ENCODE assay signal across 35 cellular contexts in the genomic region with DNA sequence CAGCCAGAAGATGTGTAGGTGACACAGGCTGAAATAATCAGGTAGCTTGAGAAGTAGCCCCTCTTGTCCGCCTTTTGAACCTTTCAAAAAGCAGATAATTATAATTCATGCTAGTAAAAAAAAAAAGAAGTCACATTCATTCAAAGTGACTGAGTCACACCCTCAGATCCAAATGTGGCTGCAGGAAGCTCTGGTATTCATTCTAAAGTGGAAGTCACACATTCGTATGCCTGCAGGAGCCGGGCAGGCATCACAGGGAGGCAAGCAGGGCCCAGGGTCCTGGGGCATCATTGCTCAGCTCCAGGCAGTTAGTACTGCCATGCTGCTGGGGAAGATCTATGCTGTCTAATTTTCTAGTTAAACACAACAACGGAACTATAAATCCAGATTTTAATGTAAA. TPM values are rescaled to one million over a fixed set of nuclear protein-coding genes. Genes with fewer than 3 reads are reported as not detected.
DNase-seq lines count a peak whose midpoint lies in the region; ATAC-seq and TF ChIP-seq lines count a peak whose summit lies in the region.
"Had no signal": no experiment of that assay in that cellular context is flagged by ENCODE, and none has a peak within 500 bp of the region (broad histone marks: within the 10 kb centered on the region; RNA-seq: fewer than 3 reads in every experiment).

No MANE protein-coding gene starts in this region.

- H2AFZ ChIP-seq in SK-N-SH (ENCODE audit: low read depth): no peak overlapping the region

- H3K36me3 Mint-ChIP-seq in activated CD4-positive, alpha-beta memory T cell treated with anti-CD3 and anti-CD28 coated beads for 36 hours: no peaks in the 10 kb centered on the region
- H3K36me3 Mint-ChIP-seq: activated CD8-positive, alpha-beta memory T cell treated with anti-CD3 and anti-CD28 coated beads, Interleukin-2, amount 10 ng/mL, durations not matched to agents 7 days and 5 days; activated naive CD8-positive, alpha-beta T cell treated with anti-CD3 and anti-CD28 coated beads for 36 hours; CD8-positive, alpha-beta T cell had no signal

- H3K36me3 ChIP-seq in SK-N-SH (replicated peaks in 1 of 2; ENCODE audit: control insufficient read depth in 1 of 2, insufficient read depth in 2 of 2, low read length in 1 of 2): no peaks in the 10 kb centered on the region
- H3K36me3 ChIP-seq: BE2C, cardiac muscle cell, colonic mucosa, left lung, MG63 had no signal

- H3K79me2 ChIP-seq in SK-N-SH (ENCODE audit: insufficient read depth): no peaks in the 10 kb centered on the region

- no peaks in the 10 kb centered on the region for H3K9me3 Mint-ChIP-seq in activated CD4-positive, alpha-beta memory T cell treated with anti-CD3 and anti-CD28 coated beads for 36 hours
- H3K9me3 Mint-ChIP-seq: activated naive CD8-positive, alpha-beta T cell treated with anti-CD3 and anti-CD28 coated beads for 36 hours; activated T-cell treated with anti-CD3 and anti-CD28 coated beads, Interleukin-2, amount 50 U/mL, for 4 hours; CD8-positive, alpha-beta T cell; stimulated activated naive CD8-positive, alpha-beta T cell treated with anti-CD3 and anti-CD28 coated beads, Interleukin-15, Interleukin-2, amounts not matched to agents 100 ng/mL and 50 ng/mL, for 24 hours had no signal

- CTCF ChIA-PET in SK-N-SH (lab: Yijun Ruan, JAX): interaction anchor here (0.9 to 1.4 kb wide), 2 partner anchors 22 to 43 kb away, joined by 3 to 5 read pairs; no protein-coding TSS in a partner anchor
- CTCF ChIA-PET in activated CD4-positive, alpha-beta memory T cell treated with anti-CD3 and anti-CD28 coated beads for 36 hours (lab: Charles Lee): interaction anchor here (1.2 kb wide), 1 partner anchor 49 kb away, joined by 3 read pairs; no protein-coding TSS in a partner anchor

- no peak overlapping the region for H3K27ac ChIP-seq in SK-N-SH (ENCODE audit: low read depth in 2 of 2, low read length in 1 of 2)
- H3K27ac ChIP-seq: cardiac muscle cell, colonic mucosa, epithelial cell of prostate, left lung, testis had no signal

- H3K4me3 Mint-ChIP-seq in activated CD4-positive, alpha-beta memory T cell treated with anti-CD3 and anti-CD28 coated beads for 36 hours: no peak overlapping the region
- H3K4me3 Mint-ChIP-seq: activated B cell treated with CpG ODN at 0.5 μM for 24 hours; activated CD8-positive, alpha-beta memory T cell treated with anti-CD3 and anti-CD28 coated beads, Interleukin-2, amount 10 ng/mL, durations not matched to agents 7 days and 5 days; activated naive CD8-positive, alpha-beta T cell treated with anti-CD3 and anti-CD28 coated beads for 36 hours; activated T-cell treated with anti-CD3 and anti-CD28 coated beads, Interleukin-2, amount 50 U/mL, for 4 hours; CD8-positive, alpha-beta T cell; stimulated activated naive CD8-positive, alpha-beta T cell treated with anti-CD3 and anti-CD28 coated beads, Interleukin-15, Interleukin-2, amounts not matched to agents 100 ng/mL and 50 ng/mL, for 24 hours had no signal

- H3K27ac Mint-ChIP-seq in activated CD4-positive, alpha-beta memory T cell treated with anti-CD3 and anti-CD28 coated beads for 36 hours: no peak overlapping the region
- H3K27ac Mint-ChIP-seq: activated B cell treated with CpG ODN at 0.5 μM for 24 hours; activated CD8-positive, alpha-beta memory T cell treated with anti-CD3 and anti-CD28 coated beads, Interleukin-2, amount 10 ng/mL, durations not matched to agents 7 days and 5 days; activated naive CD8-positive, alpha-beta T cell treated with anti-CD3 and anti-CD28 coated beads for 36 hours; CD8-positive, alpha-beta T cell; stimulated activated naive CD8-positive, alpha-beta T cell treated with anti-CD3 and anti-CD28 coated beads, Interleukin-15, Interleukin-2, amounts not matched to agents 100 ng/mL and 50 ng/mL, for 24 hours had no signal

- H3K9me2 ChIP-seq in SK-N-SH: no peaks in the 10 kb centered on the region

- intact Hi-C loops in activated CD4-positive, alpha-beta memory T cell treated with anti-CD3 and anti-CD28 coated beads for 36 hours (cut with micrococcal nuclease): no loop called here

- no peaks in the 10 kb centered on the region; a peak in 1 of 4 replicates for H3K4me1 ChIP-seq in SK-N-SH (ENCODE audit: control insufficient read depth in 1 of 2, insufficient read depth in 2 of 2, low read depth in 1 of 2, low read length in 1 of 2)
- H3K4me1 ChIP-seq: BE2C, colonic mucosa, left lung, testis had no signal

- POLR2A ChIA-PET in SK-N-SH (lab: Yijun Ruan, JAX): no interaction called here
- POLR2A ChIA-PET in activated CD4-positive, alpha-beta memory T cell treated with anti-CD3 and anti-CD28 coated beads for 36 hours (lab: Charles Lee): no interaction called here

- no peak for DNase-seq in SK-N-SH
- peak; percentile 57 for DNase-seq in M059J (ENCODE audit: low read depth)
- peak; percentile 20 to 54 for DNase-seq in foreskin fibroblast
- no peak for DNase-seq in activated CD4-positive, alpha-beta memory T cell treated with anti-CD3 and anti-CD28 coated beads for 36 hours
- DNase-seq in NOMO-1 treated with dmso at 0.1 percent for 144 hours (lab: John Stamatoyannopoulos, UW; ENCODE audit: unreplicated experiment): no peak
- no peak for DNase-seq in NCI-H2196 (lab: John Stamatoyannopoulos, UW; ENCODE audit: unreplicated experiment)
- DNase-seq: 8988T; activated B cell treated with CpG ODN at 0.5 μM for 24 hours; activated CD4-positive, alpha-beta T cell treated with anti-CD3 and anti-CD28 coated beads, Interleukin-2, amount 50 U/mL, for 1 hour; activated CD8-positive, alpha-beta memory T cell treated with anti-CD3 and anti-CD28 coated beads, Interleukin-2, amount 10 ng/mL, durations not matched to agents 7 days and 5 days; activated gamma-delta T cell; activated naive CD8-positive, alpha-beta T cell treated with anti-CD3 and anti-CD28 coated beads for 36 hours; activated T-cell treated with anti-CD3 and anti-CD28 coated beads, Interleukin-2, amount 50 U/mL, for 4 hours; aorta; BE2C; CD8-positive, alpha-beta T cell; colonic mucosa; effector CD8-positive, alpha-beta T cell; glutamatergic neuron; KG1; left lung; MG63; NCI-H1436; NCI-H446 treated with DMSO at 0.1 percent for 48 hours; NCI-H82; posterior cingulate gyrus; right cardiac atrium; stimulated activated CD4-positive, alpha-beta T cell treated with anti-CD3 and anti-CD28 coated beads, Interleukin-2, amount 100 ng/mL, for 24 hours; stimulated activated CD8-positive, alpha-beta memory T cell treated with anti-CD3 and anti-CD28 coated beads, Interleukin-4, amount 100 ng/mL, for 48 hours; testis had no signal

- 0 out of 2 replicates have a peak, but pooled peaks cover 3% of the 10 kb centered on the region for H3K9me3 ChIP-seq in SK-N-SH
- H3K9me3 ChIP-seq: BE2C, colonic mucosa, left lung, testis had no signal

- ATAC-seq in SK-N-SH treated with all-trans-retinoic acid at 6 μM for 48 hours (peak; percentile 38; the same call in 1 of the 3 replicates), HG03045 (IDR thresholded peaks at IDR 0.05; ENCODE audit: unreplicated experiment) (no peak)
- ATAC-seq: activated CD8-positive, alpha-beta memory T cell treated with anti-CD3 and anti-CD28 coated beads, Interleukin-2, amount 10 ng/mL, durations not matched to agents 7 days and 5 days; activated T-cell treated with anti-CD3 and anti-CD28 coated beads, Interleukin-2, amount 50 U/mL, for 4 hours; CD8-positive, alpha-beta T cell; left lung had no signal

- H3F3A ChIP-seq in SK-N-SH (replicated peaks; ENCODE audit: insufficient read depth): no peaks in the 10 kb centered on the region

- H3K4me3 ChIP-seq in SK-N-SH (ENCODE audit: low read depth in 2 of 2, low read length in 1 of 2) (no peak overlapping the region), foreskin fibroblast (ENCODE audit: low read depth in 1 of 2, low read length in 2 of 2) (no peak overlapping the region)
- H3K4me3 ChIP-seq: cardiac muscle cell, colonic mucosa, left lung, MG63, testis had no signal

- 65% methylated on average over 4 of the region's 4 CpGs for WGBS in SK-N-SH (ENCODE audit: low lambda C conversion rate)

- TF ChIP-seq CTCF in SK-N-SH (IDR thresholded peaks at IDR 0.05) (no peak), foreskin fibroblast (IDR thresholded peaks at IDR 0.05; ENCODE audit: low read depth, low read length) (no peak)

- H4K20me1 ChIP-seq in SK-N-SH (ENCODE audit: insufficient read depth): no peaks in the 10 kb centered on the region

- H3K9ac ChIP-seq in SK-N-SH: no peak overlapping the region

- no peaks in the 10 kb centered on the region for H3K4me1 Mint-ChIP-seq in activated CD4-positive, alpha-beta memory T cell treated with anti-CD3 and anti-CD28 coated beads for 36 hours (ENCODE audit: low read depth)
- H3K4me1 Mint-ChIP-seq: activated B cell treated with CpG ODN at 0.5 μM for 24 hours; activated CD8-positive, alpha-beta memory T cell treated with anti-CD3 and anti-CD28 coated beads, Interleukin-2, amount 10 ng/mL, durations not matched to agents 7 days and 5 days; activated naive CD8-positive, alpha-beta T cell treated with anti-CD3 and anti-CD28 coated beads for 36 hours had no signal

- no peak overlapping the region for H3K4me2 ChIP-seq in SK-N-SH

- no peak for TF ChIP-seq RAD21 in SK-N-SH (IDR thresholded peaks at IDR 0.05; ENCODE audit: low read length)

- no peak for TF ChIP-seq EP300 in SK-N-SH (IDR thresholded peaks at IDR 0.05; ENCODE audit: borderline replicate concordance in 1 of 2, low read depth in 1 of 2, low read length in 1 of 2)

- H3K27me3 ChIP-seq in SK-N-SH (ENCODE audit: insufficient read depth): no peaks in the 10 kb centered on the region; the same call in 1 of the 2 replicates
- H3K27me3 ChIP-seq: BE2C, cardiac muscle cell, colonic mucosa, MG63, testis had no signal

- peaks cover 3% of the 10 kb centered on the region for H3K27me3 Mint-ChIP-seq in activated CD4-positive, alpha-beta memory T cell treated with anti-CD3 and anti-CD28 coated beads for 36 hours

RNA-seq across cellular contexts. Expression of a gene that starts 21.7 kb away (rescaled TPM):
- 16.4 and 17.1 TPM in 2 replicates for polyA plus RNA-seq in SK-N-SH (2012; rRNA removed)
- polyA plus RNA-seq in SK-N-SH (2012; cell fraction: cytosol; rRNA removed): 12.4 and 17.2 TPM in 2 replicates
- 19.9 and 24.8 TPM in 2 replicates for polyA plus RNA-seq in SK-N-SH (2012; cell fraction: nucleus; rRNA removed)
- total RNA-seq in M059J (2014; rRNA removed; shearing (Covaris generic)): 19.4 and 40.8 TPM in 2 replicates
- total RNA-seq in activated CD4-positive, alpha-beta memory T cell treated with anti-CD3 and anti-CD28 coated beads for 36 hours: 10 to 100 TPM; 11.1 to 11.2 TPM

Comparison
In these comparisons a context has a peak if more than half of its experiments do, and no peak if none do; other contexts are left out.
1. DNase-seq: peak in M059J (single experiment) and foreskin fibroblast (2 of 2); none in SK-N-SH (single experiment), activated CD4-positive, alpha-beta memory T cell treated with anti-CD3 and anti-CD28 coated beads for 36 hours (single experiment), NOMO-1 treated with dmso at 0.1 percent for 144 hours (single experiment) and NCI-H2196 (single experiment).